ENCODE assay signal across 1 cellular context in genomic region chr3:45593708-45594601, GRCh38.
TF ChIP-seq lines count a peak whose summit lies in the region.

No MANE protein-coding gene starts in this region.

TF ChIP-seq in WTC11, 78 proteins besides CTCF, POLR2A, EP300 and RAD21 (continued from another document):
- TF ChIP-seq ZNF532 (CRISPR knock-in tag; IDR thresholded peaks at IDR 0.05; ENCODE audit: borderline replicate concordance) (no peak), CBFB (CRISPR knock-in tag; IDR thresholded peaks at IDR 0.05; ENCODE audit: low read depth) (peak; percentile 12; the same call in 1 of the 2 replicates), ZNF263 (CRISPR knock-in tag; IDR thresholded peaks at IDR 0.05; ENCODE audit: low read depth) (no peak), ZNF317 (CRISPR knock-in tag; IDR thresholded peaks at IDR 0.05; ENCODE audit: borderline replicate concordance, low read depth) (no peak), E2F5 (CRISPR knock-in tag; IDR thresholded peaks at IDR 0.05) (0 out of 2 replicates have a peak, but pooled peaks have one; percentile 32), ZNF416 (CRISPR knock-in tag; IDR thresholded peaks at IDR 0.05) (no peak), IRF2 (CRISPR knock-in tag; IDR thresholded peaks at IDR 0.05; ENCODE audit: borderline replicate concordance, low read depth) (no peak), JUN (CRISPR knock-in tag; IDR thresholded peaks at IDR 0.05) (0 out of 2 replicates have a peak, but pooled peaks have one; percentile 15), MAX (CRISPR knock-in tag; IDR thresholded peaks at IDR 0.05) (no peak), NR3C1 (CRISPR knock-in tag; conservative IDR thresholded peaks at IDR 0.05; ENCODE audit: low read depth) (no peak), HMGXB4 (CRISPR knock-in tag; IDR thresholded peaks at IDR 0.05) (peak; percentile 23; the same call in 1 of the 2 replicates), PREB (CRISPR knock-in tag; IDR thresholded peaks at IDR 0.05; ENCODE audit: borderline replicate concordance) (no peak), MYBL2 (CRISPR knock-in tag; IDR thresholded peaks at IDR 0.05) (no peak; the same call in none of the 2 replicates), PRRX2 (CRISPR knock-in tag; IDR thresholded peaks at IDR 0.05) (no peak), CREB1 (CRISPR knock-in tag; IDR thresholded peaks at IDR 0.05) (0 out of 2 replicates have a peak, but pooled peaks have one; percentile 10), IRF1 (CRISPR knock-in tag; IDR thresholded peaks at IDR 0.05) (no peak), TCF7 (CRISPR knock-in tag; IDR thresholded peaks at IDR 0.05; ENCODE audit: low read depth) (no peak), ATF3 (CRISPR knock-in tag; conservative IDR thresholded peaks at IDR 0.05) (no peak), AR (CRISPR knock-in tag; IDR thresholded peaks at IDR 0.05) (no peak), ZNF281 (CRISPR knock-in tag; IDR thresholded peaks at IDR 0.05) (peak; percentile 80; the same call in 1 of the 2 replicates), ARID4B (CRISPR knock-in tag; IDR thresholded peaks at IDR 0.05; ENCODE audit: borderline replicate concordance) (peak; percentile 55; the same call in 1 of the 2 replicates), FOXJ3 (CRISPR knock-in tag; IDR thresholded peaks at IDR 0.05; ENCODE audit: borderline replicate concordance) (no peak), EMX1 (CRISPR knock-in tag; IDR thresholded peaks at IDR 0.05) (no peak), USF2 (CRISPR knock-in tag; IDR thresholded peaks at IDR 0.05) (no peak), ZNF219 (CRISPR knock-in tag; IDR thresholded peaks at IDR 0.05; ENCODE audit: borderline replicate concordance) (no peak)
